14 cellular contexts compared by ENCODE assay signal in the genomic region with DNA sequence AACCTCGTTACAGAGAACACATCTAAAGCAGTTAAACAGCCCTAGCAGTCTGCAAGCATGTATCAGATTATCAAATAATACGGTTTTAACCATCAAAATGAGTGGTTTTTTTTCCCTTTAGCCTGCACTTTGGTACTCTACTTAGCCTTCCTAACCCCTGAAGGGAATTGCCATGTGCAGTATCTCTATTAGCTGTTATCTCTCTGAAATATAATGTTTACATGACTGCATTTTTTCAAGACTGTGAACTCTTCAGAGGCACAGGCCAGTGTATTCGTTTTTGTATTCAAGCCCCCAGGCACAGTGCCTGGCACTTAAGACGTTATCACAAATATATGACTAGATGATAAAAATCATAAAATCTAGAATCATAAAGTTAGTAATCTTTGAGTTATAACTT.
A peak's percentile ranks its signal among the peaks of the same experiment; 100 is the strongest.
DNase-seq lines count a peak whose midpoint lies in the region; ATAC-seq and TF ChIP-seq lines count a peak whose summit lies in the region.
"Had no signal": no experiment of that assay in that cellular context is flagged by ENCODE, and none has a peak within 500 bp of the region (broad histone marks: within the 10 kb centered on the region; RNA-seq: fewer than 3 reads in every experiment).

No MANE protein-coding gene starts in this region.

- peaks cover 65% of the 10 kb centered on the region for H3K4me1 Mint-ChIP-seq in HFFc6 (ENCODE audit: low read depth)
- H3K4me1 Mint-ChIP-seq: CD14-positive monocyte had no signal

- peaks cover 37% of the 10 kb centered on the region for H3K4me1 ChIP-seq in SJCRH30
- no peaks in the 10 kb centered on the region for H3K4me1 ChIP-seq in psoas muscle

- no peak for TF ChIP-seq CTCF in HFFc6 (IDR thresholded peaks at IDR 0.05)
- no peak for TF ChIP-seq CTCF in psoas muscle (IDR thresholded peaks at IDR 0.05)

- H3K36me3 Mint-ChIP-seq in HFFc6 (ENCODE audit: low read depth), result peaks cover 11% of the 10 kb centered on the region
- H3K36me3 Mint-ChIP-seq: CD14-positive monocyte had no signal

- no peak for DNase-seq in HFFc6
- DNase-seq in SJCRH30, result peak in 1 of 2 experiments; percentile 29
- DNase-seq in amniotic epithelial cell (ENCODE audit: low read depth), result peak; percentile 31
- DNase-seq in iPS-NIHi7 (ENCODE audit: extremely low spot score), result no peak
- DNase-seq in psoas muscle, result no peak
- DNase-seq in HuH-7 (ENCODE audit: low spot score), result no peak
- DNase-seq: ACHN; Calu3; CD4-positive, alpha-beta memory T cell; GOT3; H7; KG1 had no signal

- H3K27me3 ChIP-seq in SJCRH30 (no peaks in the 10 kb centered on the region), psoas muscle (ENCODE audit: insufficient read depth in 3 of 3, low read length in 2 of 3) (no peaks in the 10 kb centered on the region)

- WGBS in psoas muscle, 3 donors, result 80 to 89% (median 83%) methylated on average over 4 of the region's 4 CpGs

- intact Hi-C loops in psoas muscle (cut with DNase I), result no loop called here

- peak overlapping the region; percentile 36; the same call in 1 of the 2 replicates for H3K27ac Mint-ChIP-seq in HFFc6
- H3K27ac Mint-ChIP-seq: CD14-positive monocyte had no signal

- H3K36me3 ChIP-seq in SJCRH30 (no peaks in the 10 kb centered on the region), psoas muscle (ENCODE audit: insufficient read depth in 1 of 2, low read depth in 1 of 2) (no peaks in the 10 kb centered on the region)

- H3K4me3 Mint-ChIP-seq in HFFc6, result peak overlapping the region; percentile 84
- H3K4me3 Mint-ChIP-seq: CD14-positive monocyte had no signal

- 0 out of 2 replicates have a peak, but pooled peaks cover 7% of the 10 kb centered on the region for H3K9me3 Mint-ChIP-seq in HFFc6

- no peaks in the 10 kb centered on the region; the same call in 1 of the 2 replicates for H3K27me3 Mint-ChIP-seq in HFFc6 (ENCODE audit: insufficient read depth)
- H3K27me3 Mint-ChIP-seq: CD4-positive, alpha-beta memory T cell had no signal

- H3K9me3 ChIP-seq in SJCRH30 (replicated peaks) (peaks cover 10% of the 10 kb centered on the region; the same call in 1 of the 2 replicates), psoas muscle (no peaks in the 10 kb centered on the region)

- ATAC-seq in psoas muscle, result no peak
- ATAC-seq: HCT116 had no signal

- peak overlapping the region; percentile 94 for H3K27ac ChIP-seq in SJCRH30
- no peak overlapping the region for H3K27ac ChIP-seq in psoas muscle

- H3K4me3 ChIP-seq in SJCRH30 (no peak overlapping the region), psoas muscle (no peak overlapping the region)
